ENCODE assay signal across 17 cellular contexts in the genomic region with DNA sequence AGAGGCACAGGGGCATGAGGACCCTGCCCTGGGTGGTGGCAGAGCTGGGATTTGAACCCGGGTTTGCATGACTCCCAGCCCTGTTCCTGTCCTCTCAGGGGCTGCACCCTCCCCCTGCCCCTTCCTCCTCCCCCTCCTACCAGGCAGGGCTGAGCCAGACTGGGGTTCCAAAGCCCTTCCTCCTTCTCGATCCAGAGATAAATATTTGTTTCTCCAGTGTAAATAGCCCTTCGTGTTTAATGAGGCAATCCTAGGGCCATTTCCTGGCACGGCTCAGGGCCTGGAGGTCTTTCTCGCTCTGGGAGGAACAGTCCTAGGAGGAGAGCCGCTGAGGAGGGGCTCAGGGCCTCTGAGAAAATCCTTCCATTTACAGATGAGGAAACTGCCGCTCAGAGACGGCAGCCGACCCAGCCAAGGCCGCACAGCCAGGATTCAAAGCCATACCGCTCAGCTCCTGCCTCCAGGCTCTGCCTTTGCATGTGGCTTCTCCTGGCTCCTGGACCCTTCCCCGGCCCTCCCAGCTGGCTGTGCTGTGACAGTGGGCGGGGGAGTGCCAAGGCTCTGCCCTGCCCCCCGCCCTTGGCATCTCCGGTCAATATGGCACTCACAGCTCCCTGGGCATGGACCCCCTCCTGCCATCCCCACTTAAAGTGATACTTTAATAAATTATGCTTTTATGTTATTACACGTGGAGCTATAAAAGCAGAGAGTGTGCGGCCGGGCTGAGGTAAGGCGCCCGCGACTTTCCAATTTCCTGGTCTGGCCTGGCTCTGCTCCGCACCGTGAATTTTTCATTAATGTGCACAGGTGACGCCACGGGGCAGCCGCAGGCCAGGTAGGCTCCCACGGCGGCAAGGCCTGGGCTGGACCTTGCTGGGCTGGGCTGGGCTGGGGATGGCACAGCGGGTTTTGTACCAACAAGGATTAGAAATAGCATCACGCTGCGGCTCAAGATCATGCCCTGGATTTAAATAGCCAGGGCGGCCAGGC.
DNase-seq lines count a peak whose midpoint lies in the region; ATAC-seq and TF ChIP-seq lines count a peak whose summit lies in the region.
"Had no signal": no experiment of that assay in that cellular context is flagged by ENCODE, and none has a peak within 500 bp of the region (broad histone marks: within the 10 kb centered on the region; RNA-seq: fewer than 3 reads in every experiment).

No MANE protein-coding gene starts in this region.

- DNase-seq in HuH-7 (ENCODE audit: low spot score): peak; percentile 74
- no peak for DNase-seq in PC-9
- DNase-seq in lower lobe of right lung: peak; percentile 59
- DNase-seq in T-cell: no peak
- DNase-seq: activated CD4-positive, alpha-beta T cell treated with anti-CD3 and anti-CD28 coated beads, Interleukin-2, amount 10 ng/mL, durations not matched to agents 24 days and 14 days; activated naive CD4-positive, alpha-beta T cell treated with anti-CD3 and anti-CD28 coated beads, Interleukin-2, amount 10 ng/mL, durations not matched to agents 7 days and 5 days; CD8-positive, alpha-beta memory T cell; cortex of kidney; GDM1; MV-4-11; OCI-M1 had no signal

- no peaks in the 10 kb centered on the region for H3K9me2 ChIP-seq in PC-9 (ENCODE audit: insufficient read depth)

- CTCF ChIA-PET in PC-9 (lab: Charles Lee) (no interaction called here), T-cell (lab: Charles Lee) (no interaction called here)

- no peak overlapping the region for H3K27ac Mint-ChIP-seq in T-cell
- H3K27ac Mint-ChIP-seq: activated CD4-positive, alpha-beta T cell treated with anti-CD3 and anti-CD28 coated beads, Interleukin-2, amount 10 ng/mL, durations not matched to agents 24 days and 14 days; activated naive CD4-positive, alpha-beta T cell treated with anti-CD3 and anti-CD28 coated beads, Interleukin-2, amount 10 ng/mL, durations not matched to agents 7 days and 5 days; CD8-positive, alpha-beta memory T cell; memory B cell; neural progenitor cell had no signal

- H3K27me3 ChIP-seq in PC-9 (ENCODE audit: insufficient read depth, low read depth) (no peaks in the 10 kb centered on the region), lower lobe of right lung (ENCODE audit: low read depth) (no peaks in the 10 kb centered on the region)

- TF ChIP-seq CTCF in C4-2B (conservative IDR thresholded peaks at IDR 0.05) (no peak), PC-9 (conservative IDR thresholded peaks at IDR 0.05) (no peak), lower lobe of right lung (IDR thresholded peaks at IDR 0.05) (no peak)

- H3K9me3 Mint-ChIP-seq in T-cell: no peaks in the 10 kb centered on the region
- H3K9me3 Mint-ChIP-seq: activated CD4-positive, alpha-beta T cell treated with anti-CD3 and anti-CD28 coated beads, Interleukin-2, amount 10 ng/mL, durations not matched to agents 24 days and 14 days; activated naive CD4-positive, alpha-beta T cell treated with anti-CD3 and anti-CD28 coated beads, Interleukin-2, amount 10 ng/mL, durations not matched to agents 7 days and 5 days; neural progenitor cell had no signal

- no peaks in the 10 kb centered on the region for H3K79me2 ChIP-seq in PC-9 (ENCODE audit: low read depth)

- intact Hi-C loops in PC-9 (cut with micrococcal nuclease; ENCODE audit: unreplicated experiment): no loop called here
- intact Hi-C loops in lower lobe of right lung (cut with DNase I): no loop called here

- peaks cover 13% of the 10 kb centered on the region; the same call in 1 of the 2 replicates for H3F3A ChIP-seq in PC-9 (ENCODE audit: insufficient read depth, low read depth)

- ATAC-seq in lower lobe of right lung: peak; percentile 37 to 55
- no peak for ATAC-seq in HG03354 (IDR thresholded peaks at IDR 0.05; ENCODE audit: poor library complexity, severe bottlenecking, unreplicated experiment)
- ATAC-seq in GM21786 (IDR thresholded peaks at IDR 0.05; ENCODE audit: unreplicated experiment): no peak
- no peak for ATAC-seq in GM18870 (IDR thresholded peaks at IDR 0.05; ENCODE audit: unreplicated experiment)
- no peak for ATAC-seq in T-cell (replicated peaks in 1 of 4)

- no peaks in the 10 kb centered on the region for H3K4me1 Mint-ChIP-seq in T-cell
- H3K4me1 Mint-ChIP-seq: activated CD4-positive, alpha-beta T cell treated with anti-CD3 and anti-CD28 coated beads, Interleukin-2, amount 10 ng/mL, durations not matched to agents 24 days and 14 days; activated naive CD4-positive, alpha-beta T cell treated with anti-CD3 and anti-CD28 coated beads, Interleukin-2, amount 10 ng/mL, durations not matched to agents 7 days and 5 days had no signal

- H3K4me1 ChIP-seq in PC-9 (replicated peaks; ENCODE audit: insufficient read depth): peaks cover 66% of the 10 kb centered on the region
- H3K4me1 ChIP-seq in lower lobe of right lung: peaks cover 70% of the 10 kb centered on the region
- H3K4me1 ChIP-seq: neural progenitor cell had no signal

- H3K27ac ChIP-seq in C4-2B (peak overlapping the region; percentile 98), PC-9 (no peak overlapping the region), lower lobe of right lung (peak overlapping the region; percentile 46)
- H3K27ac ChIP-seq: neural progenitor cell had no signal

- BruUV-seq in PC-9 (replicated peaks; lab: Mats Ljungman, UMichigan): no TSS peak

- H3K27me3 Mint-ChIP-seq in T-cell: peaks cover 15 to 20% of the 10 kb centered on the region in 2 donors
- H3K27me3 Mint-ChIP-seq: activated CD4-positive, alpha-beta T cell treated with anti-CD3 and anti-CD28 coated beads, Interleukin-2, amount 10 ng/mL, durations not matched to agents 24 days and 14 days had no signal

- H2AFZ ChIP-seq in PC-9: no peak overlapping the region
- H2AFZ ChIP-seq: neural progenitor cell had no signal

- no peaks in the 10 kb centered on the region for H3K9me3 ChIP-seq in PC-9 (ENCODE audit: insufficient read depth, low read depth)
- no peaks in the 10 kb centered on the region for H3K9me3 ChIP-seq in lower lobe of right lung

- H3K4me3 ChIP-seq in PC-9 (no peak overlapping the region), lower lobe of right lung (no peak overlapping the region)
- H3K4me3 ChIP-seq: neural progenitor cell had no signal

- no peak overlapping the region for H3K4me3 Mint-ChIP-seq in T-cell
- H3K4me3 Mint-ChIP-seq: activated CD4-positive, alpha-beta T cell treated with anti-CD3 and anti-CD28 coated beads, Interleukin-2, amount 10 ng/mL, durations not matched to agents 24 days and 14 days; activated naive CD4-positive, alpha-beta T cell treated with anti-CD3 and anti-CD28 coated beads, Interleukin-2, amount 10 ng/mL, durations not matched to agents 7 days and 5 days; CD8-positive, alpha-beta memory T cell; memory B cell; neural progenitor cell had no signal

- H3K36me3 ChIP-seq in PC-9 (ENCODE audit: low read depth): no peaks in the 10 kb centered on the region
- no peaks in the 10 kb centered on the region for H3K36me3 ChIP-seq in lower lobe of right lung
- H3K36me3 ChIP-seq: neural progenitor cell had no signal

- H3K4me2 ChIP-seq in PC-9: peak overlapping the region; percentile 26; the same call in 1 of the 2 replicates
- H3K4me2 ChIP-seq: neural progenitor cell had no signal

- POLR2A ChIA-PET in PC-9 (lab: Charles Lee; ENCODE audit: unreplicated experiment) (no interaction called here), T-cell (lab: Charles Lee) (no interaction called here)

- no peaks in the 10 kb centered on the region for H3K36me3 Mint-ChIP-seq in T-cell
- H3K36me3 Mint-ChIP-seq: activated naive CD4-positive, alpha-beta T cell treated with anti-CD3 and anti-CD28 coated beads, Interleukin-2, amount 10 ng/mL, durations not matched to agents 7 days and 5 days; CD8-positive, alpha-beta memory T cell; memory B cell had no signal

- H4K20me1 ChIP-seq in PC-9 (ENCODE audit: insufficient read depth): no peaks in the 10 kb centered on the region

Comparison
In these comparisons a context has a peak if more than half of its experiments do, and no peak if none do; other contexts are left out.
1. DNase-seq: peak in HuH-7 (single experiment) and lower lobe of right lung (single experiment); none in PC-9 (0 of 2) and T-cell (0 of 34).
2. ATAC-seq: peak in lower lobe of right lung (2 of 2); none in HG03354 (single experiment), GM21786 (single experiment), GM18870 (single experiment) and T-cell (0 of 4).